18 cellular contexts compared by ENCODE assay signal in genomic region chr4:112860731-112861377, GRCh38.
DNase-seq lines count a peak whose midpoint lies in the region; ATAC-seq, FAIRE-seq and TF ChIP-seq lines count a peak whose summit lies in the region.
"Had no signal": no experiment of that assay in that cellular context is flagged by ENCODE, and none has a peak within 500 bp of the region (broad histone marks: within the 10 kb centered on the region; RNA-seq: fewer than 3 reads in every experiment).

No MANE protein-coding gene starts in this region.

- in situ Hi-C loops in GM12878 (cut with MboI): no loop called here

- peak; percentile 36 for DNase-seq in H7
- peak; percentile 7 for DNase-seq in GM12878 (ENCODE audit: low read depth, low spot score)
- DNase-seq in iPS-NIHi11 (ENCODE audit: low spot score): peak; percentile 26
- DNase-seq in retina: peak; percentile 22
- DNase-seq in T-helper 9 cell: no peak
- DNase-seq in HuH-7.5 (ENCODE audit: low spot score): no peak
- no peak for DNase-seq in cortex of kidney (lab: John Stamatoyannopoulos, UW)
- DNase-seq: activated naive CD8-positive, alpha-beta T cell treated with anti-CD3 and anti-CD28 coated beads, Interleukin-2, amount 50 U/mL, for 24 hours; CD4-positive, alpha-beta T cell; DND-41; HFFc6; NCI-H446; posterior cingulate gyrus; SIG-M5 had no signal

- no peak overlapping the region for H3K4me3 ChIP-seq in H7 (ENCODE audit: insufficient read depth, low read depth, low read length)
- H3K4me3 ChIP-seq in GM12878: no peak overlapping the region

- SMC1A ChIA-PET in GM12878 (lab: Charles Lee; ENCODE audit: uncharacterized antibody, unreplicated experiment): interaction anchor here (1.0 to 4.4 kb wide), 11 partner anchors 13 to 91 kb away, joined by 3 to 40 read pairs (median 6); no protein-coding TSS in a partner anchor

- H3K79me2 ChIP-seq in GM12878 (ENCODE audit: control insufficient read depth, insufficient read depth, low read length): no peaks in the 10 kb centered on the region

- CTCF ChIA-PET in GM12878 (lab: Yijun Ruan, JAX): interaction anchor here (0.6 to 4.4 kb wide), 5 partner anchors 12 to 91 kb away, joined by 3 to 37 read pairs (median 4); no protein-coding TSS in a partner anchor

- H4K20me1 ChIP-seq in GM12878 (ENCODE audit: control insufficient read depth, insufficient read depth): no peaks in the 10 kb centered on the region

- intact Hi-C loops in GM12878 (cut with micrococcal nuclease; ENCODE audit: unreplicated experiment): no loop called here

- TF ChIP-seq EP300 in GM12878 (IDR thresholded peaks at IDR 0.05; ENCODE audit: borderline replicate concordance in 1 of 2, control insufficient read depth in 1 of 2, low read depth in 2 of 2, low read length in 2 of 2): no peak

- H3K4me1 ChIP-seq in GM12878 (ENCODE audit: control insufficient read depth, insufficient read depth, low read length): no peaks in the 10 kb centered on the region

- H3K27me3 ChIP-seq in H7 (ENCODE audit: control insufficient read depth, insufficient read depth, low read length): no peaks in the 10 kb centered on the region
- no peaks in the 10 kb centered on the region for H3K27me3 ChIP-seq in GM12878 (replicated peaks in 1 of 2; ENCODE audit: control insufficient read depth in 2 of 2, insufficient read depth in 2 of 2, low read length in 1 of 2)

- H3K9ac ChIP-seq in GM12878 (ENCODE audit: control insufficient read depth, insufficient read depth, low read length): no peak overlapping the region

- no peaks in the 10 kb centered on the region for H3K36me3 ChIP-seq in H7 (replicated peaks; ENCODE audit: control insufficient read depth, insufficient read depth, low read length)
- no peaks in the 10 kb centered on the region for H3K36me3 ChIP-seq in GM12878 (ENCODE audit: control insufficient read depth in 2 of 2, insufficient read depth in 2 of 2, low read length in 1 of 2)

- TF ChIP-seq CTCF in GM12878 (IDR thresholded peaks at IDR 0.05 in 2 of 3, conservative IDR thresholded peaks at IDR 0.05 in 1 of 3; ENCODE audit: control insufficient read depth in 2 of 3, extremely low read depth in 1 of 3, insufficient read depth in 1 of 3, low read depth in 3 of 3, low read length in 3 of 3): no peak

- ATAC-seq in GM12878 (peak; percentile 73), GM21723 (IDR thresholded peaks at IDR 0.05; ENCODE audit: unreplicated experiment) (no peak)
- ATAC-seq: activated naive CD8-positive, alpha-beta T cell treated with anti-CD3 and anti-CD28 coated beads, Interleukin-2, amount 50 U/mL, for 24 hours; activated T-helper 17 cell treated with anti-CD3 and anti-CD28 coated beads, Interleukin-2, amount 50 U/mL, for 72 hours; left lobe of liver; stimulated activated memory B cell treated with anti-CD40 and anti-IgM and Interleukin-4, amounts not matched to agents 10 μg/mL and 1 μg/mL and 100 μg/mL, for 72 hours had no signal

- RAD21 ChIA-PET in GM12878 (lab: Charles Lee; ENCODE audit: unreplicated experiment): interaction anchor here (1.0 to 2.2 kb wide), 4 partner anchors 23 to 43 kb away, joined by 4 to 10 read pairs (median 6); no protein-coding TSS in a partner anchor

- no peak overlapping the region for H3K4me2 ChIP-seq in GM12878 (ENCODE audit: control insufficient read depth, insufficient read depth)

- no TSS peak for BruUV-seq in GM12878 (replicated peaks; lab: Mats Ljungman, UMichigan)

- TF ChIP-seq POLR2A in GM12878 (IDR thresholded peaks at IDR 0.05; ENCODE audit: low read depth, low read length): no peak

- FAIRE-seq in GM12878 (lab: Jason Lieb, UNC): no peak

- POLR2A ChIA-PET in GM12878 (lab: Charles Lee): interaction anchor here (1.6 to 2.3 kb wide), 2 partner anchors 17 to 28 kb away, joined by 8 to 10 read pairs; no protein-coding TSS in a partner anchor

- no peak overlapping the region for H2AFZ ChIP-seq in GM12878 (ENCODE audit: control insufficient read depth, low read depth, low read length)

- no peaks in the 10 kb centered on the region for H3K9me3 ChIP-seq in GM12878 (replicated peaks; ENCODE audit: control insufficient read depth, insufficient read depth, low read length)

- no peak overlapping the region for H3K27ac ChIP-seq in GM12878 (ENCODE audit: control insufficient read depth, insufficient read depth)

- 48% methylated on average over 2 of the region's 2 CpGs for WGBS in GM12878 (ENCODE audit: insufficient coverage, insufficient replicate concordance, low lambda C conversion rate, missing lambda C conversion rate)

- no peak for TF ChIP-seq RAD21 in GM12878 (IDR thresholded peaks at IDR 0.05; ENCODE audit: insufficient read depth, low read depth, low read length)

TF ChIP-seq in GM12878, 131 proteins besides CTCF, POLR2A, EP300 and RAD21:
- TF ChIP-seq BCL11A (IDR thresholded peaks at IDR 0.05; ENCODE audit: low read depth, low read length) (peak; percentile 61; the same call in 1 of the 2 replicates), IKZF2 (IDR thresholded peaks at IDR 0.05) (peak; percentile 77 to 79), WRNIP1 (IDR thresholded peaks at IDR 0.05; ENCODE audit: borderline replicate concordance, low read depth, low read length) (no peak), PBX3 (IDR thresholded peaks at IDR 0.05; ENCODE audit: insufficient replicate concordance, low read depth, low read length) (no peak), BACH1 (IDR thresholded peaks at IDR 0.05; ENCODE audit: borderline replicate concordance) (peak; percentile 48; the same call in 1 of the 2 replicates), MTA2 (IDR thresholded peaks at IDR 0.05; ENCODE audit: low read depth) (peak; percentile 99), IKZF1 (conservative IDR thresholded peaks at IDR 0.05) (peak; percentile 81), CREM (IDR thresholded peaks at IDR 0.05; ENCODE audit: low read depth) (no peak), RELB (IDR thresholded peaks at IDR 0.05; ENCODE audit: low read depth) (peak; percentile 74)

Comparison
In these comparisons a context has a peak if more than half of its experiments do, and no peak if none do; other contexts are left out.
1. DNase-seq: peak in H7 (single experiment), GM12878 (single experiment), iPS-NIHi11 (single experiment) and retina (single experiment); none in T-helper 9 cell (single experiment), HuH-7.5 (single experiment) and cortex of kidney (single experiment).